21 cellular contexts compared by ENCODE assay signal in the genomic region with DNA sequence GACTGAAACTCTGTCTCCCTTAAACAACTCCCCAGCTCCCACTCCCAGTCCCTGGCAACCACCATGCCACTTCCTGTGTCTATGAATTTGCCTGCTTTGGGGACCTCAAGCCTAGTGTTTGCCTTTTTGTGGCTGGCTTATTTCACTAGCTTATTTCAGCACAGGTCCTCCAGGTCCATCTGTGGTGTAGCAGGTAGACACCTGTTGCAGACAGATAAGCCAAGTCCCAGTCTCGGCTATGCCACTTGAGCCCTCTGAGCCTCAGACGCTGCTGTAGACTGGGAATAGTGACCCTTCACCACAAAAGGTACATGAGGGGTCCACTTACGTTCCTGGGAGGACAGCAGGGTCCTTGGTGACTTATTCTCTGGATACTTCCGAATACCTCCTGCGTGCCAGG.
"Had no signal": no experiment of that assay in that cellular context is flagged by ENCODE, and none has a peak within 500 bp of the region (broad histone marks: within the 10 kb centered on the region; RNA-seq: fewer than 3 reads in every experiment).

No MANE protein-coding gene starts in this region.

- H3K36me3 ChIP-seq: Peyer's patch, SJCRH30 had no signal

- H3K4me3 ChIP-seq: PC-9, Peyer's patch, SJCRH30 had no signal

- DNase-seq: IMR-90; Kasumi-1; KG1; MM.1S; NCI-H1092 treated with DMSO at 0.1 percent for 48 hours; NCI-H1436 treated with DMSO at 0.1 percent for 48 hours; NCI-H1694; NCI-H187 treated with DMSO at 0.1 percent for 48 hours; NCI-H2029 treated with DMSO at 0.1 percent for 48 hours; NCI-H2171 treated with DMSO at 0.1 percent for 48 hours; NCI-H345; NCI-H524; NCI-H526 treated with DMSO at 0.1 percent for 48 hours; NCI-H748 treated with DMSO at 0.1 percent for 48 hours; NK-92 treated with Interleukin-12 subunit alpha and Interleukin-12 subunit beta, amount 100 ng/mL, for 24 hours; OCI-M1; PC-9; Peyer's patch; SHP77 treated with DMSO at 0.1 percent for 48 hours; SJCRH30 had no signal

- FAIRE-seq: HepG2 had no signal

- H3K27ac ChIP-seq: PC-9, Peyer's patch, SJCRH30 had no signal

- H3K9me3 ChIP-seq: Peyer's patch, SJCRH30 had no signal
